In genomic region chr1:227543283-227544066, GRCh38 we compare ENCODE assay signal across 11 cellular contexts. TPM values are rescaled to one million over a fixed set of nuclear protein-coding genes. Genes with fewer than 3 reads are reported as not detected.
DNase-seq lines count a peak whose midpoint lies in the region; ATAC-seq, FAIRE-seq and TF ChIP-seq lines count a peak whose summit lies in the region.
"Had no signal": no experiment of that assay in that cellular context is flagged by ENCODE, and none has a peak within 500 bp of the region (broad histone marks: within the 10 kb centered on the region; RNA-seq: fewer than 3 reads in every experiment).

No MANE protein-coding gene starts in this region.

- no peak for TF ChIP-seq RAD21 in HCT116 (IDR thresholded peaks at IDR 0.05; ENCODE audit: low read depth)

- H3K9me3 Mint-ChIP-seq in brain (no peaks in the 10 kb centered on the region), nephron (no peaks in the 10 kb centered on the region)

- no peaks in the 10 kb centered on the region for H3K9me3 ChIP-seq in HCT116 (ENCODE audit: control insufficient read depth in 1 of 2, insufficient read depth in 1 of 2, low read depth in 1 of 2, low read length in 2 of 2)
- H3K9me3 ChIP-seq: left lung had no signal

- H3K4me1 ChIP-seq in ACC112 (ENCODE audit: control insufficient read depth, insufficient read depth, low read length, unreplicated experiment), result peaks cover 10% of the 10 kb centered on the region
- H3K4me1 ChIP-seq in HCT116 (ENCODE audit: control insufficient read depth in 1 of 2, insufficient read depth in 2 of 2, low read length in 2 of 2), result peaks cover 0 to 11% of the 10 kb centered on the region in 2 experiments; a peak in 3 of 4 replicates

- DNase-seq in HCT116 (ENCODE audit: low read depth, low spot score) (no peak), NCI-H446 (lab: John Stamatoyannopoulos, UW) (no peak), T-helper 9 cell (no peak), urothelium cell line (ENCODE audit: low spot score) (no peak), NCI-H187 (lab: John Stamatoyannopoulos, UW) (no peak)

- no peaks in the 10 kb centered on the region for H3K9me2 ChIP-seq in HCT116 (ENCODE audit: insufficient read depth)

- FAIRE-seq in urothelium cell line (lab: Jason Lieb, UNC), result no peak
- FAIRE-seq: K562 had no signal

- H3K79me2 ChIP-seq in ACC112 (ENCODE audit: control insufficient read depth, insufficient read depth, low read length, unreplicated experiment) (no peaks in the 10 kb centered on the region), HCT116 (ENCODE audit: insufficient read depth, low read length) (no peaks in the 10 kb centered on the region)

- RAD21 ChIA-PET in HCT116 (lab: Charles Lee; ENCODE audit: low non-redundant PET in 1 of 2, low total read pairs in 2 of 2, uncharacterized antibody in 2 of 2, unreplicated experiment in 2 of 2), result no interaction called here

- CTCF ChIA-PET in HCT116 (lab: Charles Lee), result interaction anchor here (0.7 to 0.9 kb wide), 2 partner anchors 14 to 20 kb away, joined by 3 to 6 read pairs; partner anchors contain the start of gene ZNF678

- H4K20me1 ChIP-seq in HCT116 (ENCODE audit: insufficient read depth), result no peaks in the 10 kb centered on the region

- intact Hi-C loops in HCT116 (cut with micrococcal nuclease), result no loop called here

- no peaks in the 10 kb centered on the region for H3K27me3 ChIP-seq in ACC112 (ENCODE audit: insufficient read depth, low read length)
- H3K27me3 ChIP-seq in HCT116 (ENCODE audit: insufficient read depth, low read length), result no peaks in the 10 kb centered on the region
- H3K27me3 ChIP-seq: gastroesophageal sphincter had no signal

- H2AFZ ChIP-seq in ACC112 (ENCODE audit: low read length, unreplicated experiment) (peak overlapping the region; percentile 83), HCT116 (ENCODE audit: low read depth, low read length, poor library complexity, severe bottlenecking) (no peak overlapping the region)

- H3K4me2 ChIP-seq in HCT116 (ENCODE audit: low read length), result no peak overlapping the region

- H3K9ac ChIP-seq in HCT116 (ENCODE audit: low read length), result 0 out of 2 replicates have a peak overlapping the region, but pooled peaks have one; percentile 43

- peaks cover 6% of the 10 kb centered on the region for H3K27me3 Mint-ChIP-seq in brain
- H3K27me3 Mint-ChIP-seq in nephron (ENCODE audit: low read depth), result peaks cover 4% of the 10 kb centered on the region

- TF ChIP-seq CTCF in HCT116 (IDR thresholded peaks at IDR 0.05 in 2 of 3, conservative IDR thresholded peaks at IDR 0.05 in 1 of 3; ENCODE audit: borderline replicate concordance in 1 of 3, insufficient read depth in 1 of 3, low read depth in 2 of 3, low read length in 2 of 3) (no peak), brain (conservative IDR thresholded peaks at IDR 0.05) (no peak), nephron (IDR thresholded peaks at IDR 0.05; ENCODE audit: unreplicated experiment in 3 of 3) (no peak)

- no TSS peak for BruUV-seq in HCT116 (replicated peaks; lab: Mats Ljungman, UMichigan)

- POLR2A ChIA-PET in HCT116 (lab: Charles Lee), result no interaction called here

- H3K36me3 Mint-ChIP-seq in brain (no peaks in the 10 kb centered on the region), nephron (ENCODE audit: low read depth) (no peaks in the 10 kb centered on the region)

- H3K36me3 ChIP-seq in ACC112 (ENCODE audit: insufficient read depth, low read length) (no peaks in the 10 kb centered on the region), HCT116 (ENCODE audit: control insufficient read depth in 1 of 2, insufficient read depth in 2 of 2, low read length in 2 of 2) (no peaks in the 10 kb centered on the region)
- H3K36me3 ChIP-seq: gastroesophageal sphincter, left lung had no signal

- H3K4me3 ChIP-seq in ACC112 (ENCODE audit: low read depth, low read length) (no peak overlapping the region; the same call in 1 of the 2 replicates), HCT116 (replicated peaks in 1 of 2; ENCODE audit: low read depth in 1 of 2, low read length in 2 of 2) (no peak overlapping the region)
- H3K4me3 ChIP-seq: K562 had no signal

- H3K27ac Mint-ChIP-seq in brain, result peak overlapping the region in 3 of 5 experiments; percentile 21 to 66 (median 46)
- H3K27ac Mint-ChIP-seq in nephron, result peak overlapping the region; percentile 40 to 80 (median 78)

- no peak for TF ChIP-seq POLR2A in HCT116 (IDR thresholded peaks at IDR 0.05; ENCODE audit: borderline replicate concordance, extremely low read depth, insufficient read depth, insufficient read length)

- peak overlapping the region; percentile 47 to 78 (median 76) for H3K4me3 Mint-ChIP-seq in brain
- peak overlapping the region; percentile 78 to 86 (median 85) for H3K4me3 Mint-ChIP-seq in nephron

- no peak for ATAC-seq in HCT116

- no peak overlapping the region for H3K27ac ChIP-seq in ACC112 (ENCODE audit: low read depth, low read length)
- H3K27ac ChIP-seq in HCT116 (ENCODE audit: low read depth, low read length), result no peak overlapping the region; the same call in 1 of the 2 replicates

- H3K4me1 Mint-ChIP-seq in brain (peaks cover 6% of the 10 kb centered on the region), nephron (peaks cover 8% of the 10 kb centered on the region)

TF ChIP-seq in HCT116, 20 proteins besides CTCF, POLR2A, EP300 and RAD21 (continues in another document):
- TF ChIP-seq, protein P1, sequence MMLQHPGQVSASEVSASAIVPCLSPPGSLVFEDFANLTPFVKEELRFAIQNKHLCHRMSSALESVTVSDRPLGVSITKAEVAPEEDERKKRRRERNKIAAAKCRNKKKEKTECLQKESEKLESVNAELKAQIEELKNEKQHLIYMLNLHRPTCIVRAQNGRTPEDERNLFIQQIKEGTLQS (IDR thresholded peaks at IDR 0.05), result no peak
- TF ChIP-seq, protein P2, sequence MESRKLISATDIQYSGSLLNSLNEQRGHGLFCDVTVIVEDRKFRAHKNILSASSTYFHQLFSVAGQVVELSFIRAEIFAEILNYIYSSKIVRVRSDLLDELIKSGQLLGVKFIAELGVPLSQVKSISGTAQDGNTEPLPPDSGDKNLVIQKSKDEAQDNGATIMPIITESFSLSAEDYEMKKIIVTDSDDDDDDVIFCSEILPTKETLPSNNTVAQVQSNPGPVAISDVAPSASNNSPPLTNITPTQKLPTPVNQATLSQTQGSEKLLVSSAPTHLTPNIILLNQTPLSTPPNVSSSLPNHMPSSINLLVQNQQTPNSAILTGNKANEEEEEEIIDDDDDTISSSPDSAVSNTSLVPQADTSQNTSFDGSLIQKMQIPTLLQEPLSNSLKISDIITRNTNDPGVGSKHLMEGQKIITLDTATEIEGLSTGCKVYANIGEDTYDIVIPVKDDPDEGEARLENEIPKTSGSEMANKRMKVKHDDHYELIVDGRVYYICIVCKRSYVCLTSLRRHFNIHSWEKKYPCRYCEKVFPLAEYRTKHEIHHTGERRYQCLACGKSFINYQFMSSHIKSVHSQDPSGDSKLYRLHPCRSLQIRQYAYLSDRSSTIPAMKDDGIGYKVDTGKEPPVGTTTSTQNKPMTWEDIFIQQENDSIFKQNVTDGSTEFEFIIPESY (IDR thresholded peaks at IDR 0.05; ENCODE audit: extremely low read depth, insufficient replicate concordance, low read length), result no peak
- no peak for TF ChIP-seq JUND (IDR thresholded peaks at IDR 0.05)
- TF ChIP-seq SRF (IDR thresholded peaks at IDR 0.05; ENCODE audit: low read depth), result no peak
- no peak for TF ChIP-seq TCF7L2 (IDR thresholded peaks at IDR 0.05; ENCODE audit: borderline replicate concordance, extremely low read depth, insufficient read depth, insufficient read length)
- no peak for TF ChIP-seq ELF1 (IDR thresholded peaks at IDR 0.05; ENCODE audit: borderline replicate concordance, low read depth)
- TF ChIP-seq CBX3 (IDR thresholded peaks at IDR 0.05; ENCODE audit: low read depth), result no peak
- TF ChIP-seq POLR2AphosphoS5 (IDR thresholded peaks at IDR 0.05; ENCODE audit: low read depth, low read length), result no peak
- TF ChIP-seq FOSL1 (IDR thresholded peaks at IDR 0.05; ENCODE audit: low read depth), result no peak
- TF ChIP-seq EGR1 (IDR thresholded peaks at IDR 0.05; ENCODE audit: low read depth), result no peak
- TF ChIP-seq EZH2 (IDR thresholded peaks at IDR 0.05), result no peak
- TF ChIP-seq, protein P3, sequence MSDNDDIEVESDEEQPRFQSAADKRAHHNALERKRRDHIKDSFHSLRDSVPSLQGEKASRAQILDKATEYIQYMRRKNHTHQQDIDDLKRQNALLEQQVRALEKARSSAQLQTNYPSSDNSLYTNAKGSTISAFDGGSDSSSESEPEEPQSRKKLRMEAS (IDR thresholded peaks at IDR 0.05), result no peak
- TF ChIP-seq, protein P4, sequence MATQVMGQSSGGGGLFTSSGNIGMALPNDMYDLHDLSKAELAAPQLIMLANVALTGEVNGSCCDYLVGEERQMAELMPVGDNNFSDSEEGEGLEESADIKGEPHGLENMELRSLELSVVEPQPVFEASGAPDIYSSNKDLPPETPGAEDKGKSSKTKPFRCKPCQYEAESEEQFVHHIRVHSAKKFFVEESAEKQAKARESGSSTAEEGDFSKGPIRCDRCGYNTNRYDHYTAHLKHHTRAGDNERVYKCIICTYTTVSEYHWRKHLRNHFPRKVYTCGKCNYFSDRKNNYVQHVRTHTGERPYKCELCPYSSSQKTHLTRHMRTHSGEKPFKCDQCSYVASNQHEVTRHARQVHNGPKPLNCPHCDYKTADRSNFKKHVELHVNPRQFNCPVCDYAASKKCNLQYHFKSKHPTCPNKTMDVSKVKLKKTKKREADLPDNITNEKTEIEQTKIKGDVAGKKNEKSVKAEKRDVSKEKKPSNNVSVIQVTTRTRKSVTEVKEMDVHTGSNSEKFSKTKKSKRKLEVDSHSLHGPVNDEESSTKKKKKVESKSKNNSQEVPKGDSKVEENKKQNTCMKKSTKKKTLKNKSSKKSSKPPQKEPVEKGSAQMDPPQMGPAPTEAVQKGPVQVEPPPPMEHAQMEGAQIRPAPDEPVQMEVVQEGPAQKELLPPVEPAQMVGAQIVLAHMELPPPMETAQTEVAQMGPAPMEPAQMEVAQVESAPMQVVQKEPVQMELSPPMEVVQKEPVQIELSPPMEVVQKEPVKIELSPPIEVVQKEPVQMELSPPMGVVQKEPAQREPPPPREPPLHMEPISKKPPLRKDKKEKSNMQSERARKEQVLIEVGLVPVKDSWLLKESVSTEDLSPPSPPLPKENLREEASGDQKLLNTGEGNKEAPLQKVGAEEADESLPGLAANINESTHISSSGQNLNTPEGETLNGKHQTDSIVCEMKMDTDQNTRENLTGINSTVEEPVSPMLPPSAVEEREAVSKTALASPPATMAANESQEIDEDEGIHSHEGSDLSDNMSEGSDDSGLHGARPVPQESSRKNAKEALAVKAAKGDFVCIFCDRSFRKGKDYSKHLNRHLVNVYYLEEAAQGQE (IDR thresholded peaks at IDR 0.05; ENCODE audit: low read depth), result no peak
- TF ChIP-seq CEBPB (IDR thresholded peaks at IDR 0.05; ENCODE audit: low read depth), result no peak
- no peak for TF ChIP-seq YY1 (IDR thresholded peaks at IDR 0.05; ENCODE audit: extremely low read depth, insufficient replicate concordance, low read depth, low read length)
- no peak for TF ChIP-seq ZNF274 (IDR thresholded peaks at IDR 0.05; ENCODE audit: low read depth, low read length)
- no peak for TF ChIP-seq EZH2phosphoT487 (IDR thresholded peaks at IDR 0.05; ENCODE audit: borderline replicate concordance)

RNA-seq across cellular contexts. Expression of gene ZNF678, which starts 19.9 kb away (rescaled TPM):
- 6.1 TPM for total RNA-seq in HCT116 (2021; ENCODE audit: unreplicated experiment)
- polyA plus RNA-seq in HCT116 (2012), result 2.9 and 3.0 TPM in 2 replicates
- 3.3 TPM for polyA plus RNA-seq in brain (ENCODE audit: insufficient read depth, low read depth, low replicate concordance)
